13 cellular contexts compared by ENCODE assay signal in the genomic region with DNA sequence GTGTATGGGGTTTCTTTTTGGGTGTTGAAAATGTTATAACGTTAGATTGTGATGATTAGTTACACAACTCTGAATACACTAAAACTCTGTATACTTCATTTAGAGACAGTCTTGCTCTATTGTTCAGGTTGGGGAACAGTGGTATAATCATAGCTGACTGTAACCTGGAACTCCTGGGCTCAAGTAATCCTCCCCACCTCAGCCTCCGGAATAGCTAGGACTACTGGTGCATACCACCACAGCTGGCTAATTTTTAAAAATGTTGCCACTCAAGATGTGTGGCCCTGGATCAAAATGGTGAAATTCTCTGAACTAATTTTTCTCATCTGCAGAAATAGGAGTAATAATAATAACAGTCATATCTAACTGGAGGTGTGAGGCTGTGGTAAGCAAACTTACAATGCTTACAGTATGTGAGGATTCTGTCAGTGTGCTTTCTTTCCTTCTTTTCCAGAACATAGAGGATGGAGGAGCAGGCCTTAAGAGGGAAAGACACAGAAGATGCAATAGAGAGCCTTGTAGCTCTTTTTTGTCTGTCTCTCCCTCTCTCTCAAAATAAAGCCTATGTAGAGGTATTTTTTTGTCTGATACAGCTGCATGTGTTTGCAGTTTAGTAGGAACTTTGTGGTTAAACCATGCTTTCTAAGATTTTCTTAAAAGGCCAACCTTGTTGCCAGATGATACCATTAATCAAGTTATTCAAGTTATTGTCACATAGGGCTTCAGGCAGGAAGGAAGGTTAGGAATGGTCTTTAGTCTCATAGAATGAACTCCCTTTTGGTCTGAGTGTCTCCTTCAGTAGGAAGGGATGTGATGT. TPM values are rescaled to one million over a fixed set of nuclear protein-coding genes. Genes with fewer than 3 reads are reported as not detected.
DNase-seq lines count a peak whose midpoint lies in the region; ATAC-seq and TF ChIP-seq lines count a peak whose summit lies in the region.
"Had no signal": no experiment of that assay in that cellular context is flagged by ENCODE, and none has a peak within 500 bp of the region (broad histone marks: within the 10 kb centered on the region; RNA-seq: fewer than 3 reads in every experiment).

No MANE protein-coding gene starts in this region.

- H3K9me3 Mint-ChIP-seq in CD4-positive, alpha-beta T cell: no peaks in the 10 kb centered on the region
- no peaks in the 10 kb centered on the region for H3K9me3 Mint-ChIP-seq in H9
- H3K9me3 Mint-ChIP-seq in activated naive CD8-positive, alpha-beta T cell treated with anti-CD3 and anti-CD28 coated beads for 36 hours: no peaks in the 10 kb centered on the region
- H3K9me3 Mint-ChIP-seq in naive thymus-derived CD8-positive, alpha-beta T cell: no peaks in the 10 kb centered on the region
- H3K9me3 Mint-ChIP-seq: activated naive CD8-positive, alpha-beta T cell treated with anti-CD3 and anti-CD28 coated beads, Interleukin-2, amount 10 ng/mL, durations not matched to agents 7 days and 5 days had no signal

- H2BK20ac ChIP-seq in H9 (ENCODE audit: low read depth, low read length, poor library complexity, severe bottlenecking): no peak overlapping the region

- H3K56ac ChIP-seq in H9 (ENCODE audit: insufficient read length, low read depth, low read length): no peak overlapping the region

- WGBS in H9 (ENCODE audit: extremely low coverage, insufficient read length, low lambda C conversion rate): 100% methylated on average over 1 of the region's 2 CpGs

- H3K27ac Mint-ChIP-seq in CD4-positive, alpha-beta T cell: peak overlapping the region; percentile 82
- H3K27ac Mint-ChIP-seq in H9: peak overlapping the region; percentile 46 to 53 (median 52); a peak in 4 of 7 replicates
- peak overlapping the region; percentile 80 for H3K27ac Mint-ChIP-seq in activated naive CD8-positive, alpha-beta T cell treated with anti-CD3 and anti-CD28 coated beads for 36 hours
- peak overlapping the region; percentile 76 to 96 (median 93) for H3K27ac Mint-ChIP-seq in naive thymus-derived CD8-positive, alpha-beta T cell

- H2BK15ac ChIP-seq in H9 (ENCODE audit: low read depth, low read length): no peak overlapping the region

- no peaks in the 10 kb centered on the region for H3K23me2 ChIP-seq in H9 (ENCODE audit: insufficient read length, low read depth, low read length, poor library complexity, severe bottlenecking)

- H3K18ac ChIP-seq in H9 (ENCODE audit: insufficient read length, low read depth, low read length): no peak overlapping the region

- peaks cover 6% of the 10 kb centered on the region for H3K79me1 ChIP-seq in H9 (ENCODE audit: insufficient read depth, low read depth, low read length, poor library complexity, severe bottlenecking)

- H3K14ac ChIP-seq in H9 (ENCODE audit: insufficient read depth, low read length): no peak overlapping the region

- peak; percentile 37 for ATAC-seq in CD4-positive, alpha-beta T cell (ENCODE audit: poor library complexity)
- ATAC-seq in naive thymus-derived CD8-positive, alpha-beta T cell: peak; percentile 38 to 39

- H4K20me1 ChIP-seq in H9 (ENCODE audit: control insufficient read depth, insufficient read depth, insufficient read length): no peaks in the 10 kb centered on the region

- H2BK12ac ChIP-seq in H9 (ENCODE audit: insufficient read length, low read depth, low read length): no peak overlapping the region

- H3K27me3 Mint-ChIP-seq in CD4-positive, alpha-beta T cell: no peaks in the 10 kb centered on the region
- no peaks in the 10 kb centered on the region for H3K27me3 Mint-ChIP-seq in H9 (ENCODE audit: low read depth)
- H3K27me3 Mint-ChIP-seq in activated naive CD8-positive, alpha-beta T cell treated with anti-CD3 and anti-CD28 coated beads for 36 hours: no peaks in the 10 kb centered on the region
- H3K27me3 Mint-ChIP-seq in naive thymus-derived CD8-positive, alpha-beta T cell: no peaks in the 10 kb centered on the region
- H3K27me3 Mint-ChIP-seq: activated naive CD8-positive, alpha-beta T cell treated with anti-CD3 and anti-CD28 coated beads, Interleukin-2, amount 10 ng/mL, durations not matched to agents 7 days and 5 days had no signal

- H4K5ac ChIP-seq in H9 (ENCODE audit: insufficient read length, low read depth, low read length): no peak overlapping the region

- no peaks in the 10 kb centered on the region; the same call in 1 of the 2 replicates for H3K4me1 ChIP-seq in H9 (ENCODE audit: insufficient read depth, low read length)
- H3K4me1 ChIP-seq: parathyroid adenoma had no signal

- H3T11ph ChIP-seq in H9 (ENCODE audit: low read length): no peak overlapping the region

- H3K4ac ChIP-seq in H9 (ENCODE audit: low read depth, low read length): no peak overlapping the region

- POLR2A ChIA-PET in CD4-positive, alpha-beta T cell (lab: Charles Lee): interaction anchor here (1.0 to 1.5 kb wide), 2 partner anchors 10 to 13 kb away, joined by 3 to 5 read pairs; no protein-coding TSS in a partner anchor
- POLR2A ChIA-PET in naive thymus-derived CD8-positive, alpha-beta T cell (lab: Charles Lee): interaction anchor here (0.6 to 0.9 kb wide), 4 partner anchors 27 to 65 kb away, joined by 3 to 5 read pairs (median 3); no protein-coding TSS in a partner anchor

- no peaks in the 10 kb centered on the region for H3K9me3 ChIP-seq in CD4-positive, alpha-beta T cell (ENCODE audit: control insufficient read depth, low read length)
- H3K9me3 ChIP-seq in H9 (ENCODE audit: control insufficient read depth, low read depth, low read length): no peaks in the 10 kb centered on the region

- no peak overlapping the region for H2BK5ac ChIP-seq in H9 (ENCODE audit: insufficient read length, low read length)

- peaks cover 78% of the 10 kb centered on the region for H3K4me1 Mint-ChIP-seq in CD4-positive, alpha-beta T cell (ENCODE audit: low read depth)
- H3K4me1 Mint-ChIP-seq in H9: peaks cover 5 to 9% of the 10 kb centered on the region in 2 experiments
- peaks cover 62% of the 10 kb centered on the region for H3K4me1 Mint-ChIP-seq in activated naive CD8-positive, alpha-beta T cell treated with anti-CD3 and anti-CD28 coated beads for 36 hours
- H3K4me1 Mint-ChIP-seq in naive thymus-derived CD8-positive, alpha-beta T cell: peaks cover 31 to 91% (median 84%) of the 10 kb centered on the region in 4 donors

- no peak overlapping the region for H2AK5ac ChIP-seq in H9 (ENCODE audit: insufficient read length, low read length)

- H4K8ac ChIP-seq in H9 (replicated peaks; ENCODE audit: insufficient read length, low read depth, low read length): no peak overlapping the region

- H3K79me2 ChIP-seq in H9 (ENCODE audit: insufficient read depth, low read length): peaks cover 21% of the 10 kb centered on the region

- no peak overlapping the region for H3K23ac ChIP-seq in H9 (ENCODE audit: insufficient read length, low read depth, low read length)

- H4K91ac ChIP-seq in H9 (ENCODE audit: insufficient read length, low read depth, low read length): no peak overlapping the region

- DNase-seq in CD4-positive, alpha-beta T cell: no peak
- DNase-seq in H9 (no peak), KG1 (lab: John Stamatoyannopoulos, UW) (no peak), NOMO-1 (lab: John Stamatoyannopoulos, UW; ENCODE audit: unreplicated experiment in 2 of 2) (no peak), medulla oblongata (ENCODE audit: extremely low spot score) (no peak)
- no peak for DNase-seq in activated naive CD8-positive, alpha-beta T cell treated with anti-CD3 and anti-CD28 coated beads for 36 hours
- peak in 2 of 10 donors; percentile 23 to 24 for DNase-seq in naive thymus-derived CD8-positive, alpha-beta T cell
- DNase-seq: activated naive CD8-positive, alpha-beta T cell treated with anti-CD3 and anti-CD28 coated beads, Interleukin-2, amount 10 ng/mL, durations not matched to agents 7 days and 5 days; HCEC 1CT; NCI-H82; trophoblast cell had no signal

- H3K4me3 Mint-ChIP-seq in CD4-positive, alpha-beta T cell: peak overlapping the region; percentile 69
- no peak overlapping the region for H3K4me3 Mint-ChIP-seq in H9
- peak overlapping the region; percentile 45 for H3K4me3 Mint-ChIP-seq in activated naive CD8-positive, alpha-beta T cell treated with anti-CD3 and anti-CD28 coated beads for 36 hours
- H3K4me3 Mint-ChIP-seq in naive thymus-derived CD8-positive, alpha-beta T cell: peak overlapping the region; percentile 33 to 85 (median 61)
- H3K4me3 Mint-ChIP-seq: activated naive CD8-positive, alpha-beta T cell treated with anti-CD3 and anti-CD28 coated beads, Interleukin-2, amount 10 ng/mL, durations not matched to agents 7 days and 5 days had no signal

- H3K4me2 ChIP-seq in H9 (ENCODE audit: insufficient read depth, insufficient read length, low read length): no peak overlapping the region

- H3K27ac ChIP-seq in CD4-positive, alpha-beta T cell (ENCODE audit: low read depth, low read length): peak overlapping the region; percentile 1
- H3K27ac ChIP-seq in H9 (ENCODE audit: insufficient read length, low read depth, low read length): no peak overlapping the region
- H3K27ac ChIP-seq: epithelial cell of prostate, parathyroid adenoma had no signal

- CTCF ChIA-PET in CD4-positive, alpha-beta T cell (lab: Charles Lee): no interaction called here

- TF ChIP-seq CTCF in CD4-positive, alpha-beta T cell (IDR thresholded peaks at IDR 0.05): no peak
- TF ChIP-seq CTCF in H9 (conservative IDR thresholded peaks at IDR 0.05): no peak

- H3K36me3 Mint-ChIP-seq in CD4-positive, alpha-beta T cell (ENCODE audit: low read depth): peaks cover 20% of the 10 kb centered on the region
- H3K36me3 Mint-ChIP-seq in H9 (ENCODE audit: insufficient read depth in 1 of 3, low read depth in 3 of 3): peaks cover 9 to 19% (median 16%) of the 10 kb centered on the region in 3 experiments; a peak in 5 of 7 replicates
- H3K36me3 Mint-ChIP-seq in activated naive CD8-positive, alpha-beta T cell treated with anti-CD3 and anti-CD28 coated beads for 36 hours: peaks cover 18% of the 10 kb centered on the region
- H3K36me3 Mint-ChIP-seq in naive thymus-derived CD8-positive, alpha-beta T cell: peaks cover 0 to 21% (median 0%) of the 10 kb centered on the region in 3 donors

- H2AFZ ChIP-seq in H9 (ENCODE audit: low read length): no peak overlapping the region
- H2AFZ ChIP-seq: parathyroid adenoma had no signal

- H3K9ac ChIP-seq in H9 (ENCODE audit: extremely low read depth, insufficient read length, low read length): no peak overlapping the region
- H3K9ac ChIP-seq: parathyroid adenoma had no signal

- H2BK120ac ChIP-seq in H9 (ENCODE audit: low read depth, low read length, poor library complexity, severe bottlenecking): no peak overlapping the region

- intact Hi-C loops in CD4-positive, alpha-beta T cell (cut with DNase I, micrococcal nuclease): loop anchor here (5.0 kb wide), 2 partner anchors 39 to 56 kb away; no protein-coding TSS in a partner anchor

- no peaks in the 10 kb centered on the region for H3K27me3 ChIP-seq in CD4-positive, alpha-beta T cell (ENCODE audit: control insufficient read depth, insufficient read depth, low read length)
- H3K27me3 ChIP-seq in H9 (ENCODE audit: insufficient read depth, low read length): no peaks in the 10 kb centered on the region

RNA-seq across cellular contexts. Expression of gene ADD1, which starts 7.5 kb away (rescaled TPM):
- 100 to 1,000 TPM; 153 TPM for total RNA-seq in CD4-positive, alpha-beta T cell
- 163 and 166 TPM in 2 replicates for total RNA-seq in H9 (2021)
- 100 to 1,000 TPM; 136 TPM for total RNA-seq in activated naive CD8-positive, alpha-beta T cell treated with anti-CD3 and anti-CD28 coated beads for 36 hours
- 100 to 1,000 TPM; 302 to 309 TPM for total RNA-seq in naive thymus-derived CD8-positive, alpha-beta T cell
- polyA plus RNA-seq in naive thymus-derived CD8-positive, alpha-beta T cell: 100 to 1,000 TPM; 129 to 151 (median 150) TPM

RNA-seq across cellular contexts. Expression of gene SH3BP2, which starts 58.3 kb away (rescaled TPM):
- 10 to 100 TPM; 30.1 to 30.5 TPM for total RNA-seq in CD4-positive, alpha-beta T cell
- total RNA-seq in H9 (2021): 34.1 and 37.6 TPM in 2 replicates
- 10 to 100 TPM; 72.2 to 74.1 TPM for total RNA-seq in activated naive CD8-positive, alpha-beta T cell treated with anti-CD3 and anti-CD28 coated beads for 36 hours
- 10 to 100 TPM; 27.8 to 28.3 TPM for total RNA-seq in naive thymus-derived CD8-positive, alpha-beta T cell
- polyA plus RNA-seq in naive thymus-derived CD8-positive, alpha-beta T cell: 10 to 100 TPM in 1 of 3 donors, 1 to 10 TPM in 2; 4.8 to 10.8 (median 5.4) TPM

Comparison
In these comparisons a context has a peak if more than half of its experiments do, and no peak if none do; other contexts are left out.
1. H3K4me3 Mint-ChIP-seq: peak in CD4-positive, alpha-beta T cell (single experiment), activated naive CD8-positive, alpha-beta T cell treated with anti-CD3 and anti-CD28 coated beads for 36 hours (single experiment) and naive thymus-derived CD8-positive, alpha-beta T cell (10 of 10); none in H9 (0 of 2).
2. Peak in every context shown above with its lines, with median percentiles within 50 percentile points of each other: H3K27ac Mint-ChIP-seq.